In the genomic region with DNA sequence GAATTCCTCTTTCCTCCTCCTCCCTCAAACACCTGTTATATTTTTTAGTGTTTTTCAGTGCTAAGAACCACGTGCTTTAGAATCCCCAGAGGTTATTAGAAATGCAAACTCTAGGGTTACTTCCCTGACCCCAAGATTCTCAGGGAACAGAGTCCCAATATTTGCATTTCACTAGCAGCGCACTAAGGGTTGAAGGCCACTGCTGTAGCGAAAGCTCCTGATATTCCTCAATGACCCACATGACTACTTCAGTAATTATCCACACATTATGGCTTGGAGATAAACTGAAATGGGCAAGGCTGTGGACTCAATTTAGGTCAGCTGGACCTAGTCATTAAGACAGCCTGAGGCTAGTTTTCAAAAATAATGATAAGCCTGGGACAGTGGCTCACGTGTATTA, we compare ENCODE assay signal across 19 cellular contexts.
DNase-seq lines count a peak whose midpoint lies in the region; ATAC-seq, FAIRE-seq and TF ChIP-seq lines count a peak whose summit lies in the region.
"Had no signal": no experiment of that assay in that cellular context is flagged by ENCODE, and none has a peak within 500 bp of the region (broad histone marks: within the 10 kb centered on the region; RNA-seq: fewer than 3 reads in every experiment).

No MANE protein-coding gene starts in this region.

- TF ChIP-seq RAD21 in HepG2 (CRISPR knock-in tag; IDR thresholded peaks at IDR 0.05), result no peak

- H3K4me1 Mint-ChIP-seq in GM23338, result peaks cover 4% of the 10 kb centered on the region; the same call in 1 of the 3 replicates
- H3K4me1 Mint-ChIP-seq: H9 had no signal

- H3K4me1 ChIP-seq in GM23338 (ENCODE audit: insufficient read depth) (no peaks in the 10 kb centered on the region), HepG2 (ENCODE audit: insufficient read depth, low read length) (peaks cover 14% of the 10 kb centered on the region)
- H3K4me1 ChIP-seq: BE2C had no signal

- in situ Hi-C loops in HepG2 (cut with HindIII; ENCODE audit: extremely low pct_ligation_motif_present, low pct_unique_long_range_greater_than_20kb), result no loop called here

- no peaks in the 10 kb centered on the region for H3F3A ChIP-seq in GM23338 (replicated peaks; ENCODE audit: low read depth)

- DNase-seq in GM23338 (ENCODE audit: low spot score) (no peak), NCI-H146 treated with DMSO at 0.1 percent for 48 hours (lab: John Stamatoyannopoulos, UW; ENCODE audit: unreplicated experiment) (peak; percentile 54), HepG2 (ENCODE audit: low spot score) (peak; percentile 18), H54 (ENCODE audit: insufficient read length, low spot score) (no peak), pons (ENCODE audit: low spot score) (no peak), OCI-M2 (lab: John Stamatoyannopoulos, UW; ENCODE audit: unreplicated experiment) (no peak)
- DNase-seq: ACHN; BE2C; C1 segment of cervical spinal cord; CD4-positive, CD25-positive, alpha-beta regulatory T cell; CD8-positive, alpha-beta memory T cell; COR-L47; GOT3; H9 had no signal

- no peak overlapping the region for H3K9ac ChIP-seq in HepG2 (ENCODE audit: insufficient read depth, low read depth, low read length)

- no peaks in the 10 kb centered on the region for H3K9me3 Mint-ChIP-seq in GM23338
- H3K9me3 Mint-ChIP-seq: CD8-positive, alpha-beta memory T cell; H9 had no signal

- ATAC-seq in GM23338, result no peak
- peak; percentile 60 for ATAC-seq in HepG2

- no peaks in the 10 kb centered on the region for H3K9me2 ChIP-seq in GM23338 (ENCODE audit: insufficient read depth)

- peak overlapping the region; percentile 53; the same call in 1 of the 2 replicates for H3K27ac ChIP-seq in GM23338 (ENCODE audit: low read depth)
- H3K27ac ChIP-seq in HepG2 (ENCODE audit: extremely low read length, insufficient read depth, low read length), result no peak overlapping the region

- no peak overlapping the region for H3K4me3 Mint-ChIP-seq in GM23338
- H3K4me3 Mint-ChIP-seq: CD4-positive, CD25-positive, alpha-beta regulatory T cell; CD8-positive, alpha-beta memory T cell; H9 had no signal

- H2AFZ ChIP-seq in GM23338 (no peak overlapping the region), HepG2 (ENCODE audit: low read length) (no peak overlapping the region)

- H4K20me1 ChIP-seq in GM23338 (replicated peaks; ENCODE audit: insufficient read depth) (no peaks in the 10 kb centered on the region; the same call in 1 of the 2 replicates), HepG2 (ENCODE audit: insufficient read depth, low read length) (no peaks in the 10 kb centered on the region)

- CTCF ChIA-PET in HepG2 (lab: Yijun Ruan, JAX; ENCODE audit: low intra/inter-chr PET ratio, low total read pairs), result no interaction called here

- H3K79me2 ChIP-seq in GM23338 (replicated peaks; ENCODE audit: insufficient read depth) (no peaks in the 10 kb centered on the region), HepG2 (ENCODE audit: insufficient read depth, low read length) (no peaks in the 10 kb centered on the region)

- TF ChIP-seq EP300 in HepG2 (IDR thresholded peaks at IDR 0.05; ENCODE audit: low read depth in 2 of 2, low read length in 2 of 2) (no peak), HepG2 (CRISPR knock-in tag; IDR thresholded peaks at IDR 0.05; ENCODE audit: borderline replicate concordance) (no peak)

- BruUV-seq in HepG2 (replicated peaks; lab: Mats Ljungman, UMichigan), result no TSS peak

- H3K27me3 Mint-ChIP-seq in GM23338 (ENCODE audit: insufficient read depth, low read depth, poor library complexity), result peaks cover 7% of the 10 kb centered on the region

- no peak overlapping the region for H3K4me3 ChIP-seq in GM23338
- H3K4me3 ChIP-seq in HepG2 (replicated peaks in 1 of 3; ENCODE audit: insufficient read depth in 1 of 3, low read depth in 2 of 3, low read length in 3 of 3), result no peak overlapping the region

- H3K27ac Mint-ChIP-seq in GM23338, result no peak overlapping the region
- H3K27ac Mint-ChIP-seq: CD8-positive, alpha-beta memory T cell had no signal

- intact Hi-C loops in HepG2 (cut with micrococcal nuclease; ENCODE audit: unreplicated experiment), result no loop called here

- 72% methylated on average over 4 of the region's 4 CpGs for WGBS in HepG2 (ENCODE audit: low lambda C conversion rate)

- H3K36me3 ChIP-seq in GM23338 (ENCODE audit: insufficient read depth), result no peaks in the 10 kb centered on the region
- peaks cover 3 to 4% of the 10 kb centered on the region in 2 experiments; a peak in 4 of 5 replicates for H3K36me3 ChIP-seq in HepG2 (replicated peaks in 1 of 2; ENCODE audit: control insufficient read depth in 1 of 2, insufficient read depth in 2 of 2, low read length in 2 of 2)

- TF ChIP-seq CTCF in GM23338 (conservative IDR thresholded peaks at IDR 0.05; ENCODE audit: low read depth in 2 of 2) (no peak), HepG2 (CRISPR knock-in tag; IDR thresholded peaks at IDR 0.05) (no peak)

- H3K4me2 ChIP-seq in GM23338, result no peak overlapping the region
- no peak overlapping the region for H3K4me2 ChIP-seq in HepG2 (ENCODE audit: low read depth, low read length)

- no peaks in the 10 kb centered on the region for H3K9me3 ChIP-seq in HepG2 (ENCODE audit: low read length)
- H3K9me3 ChIP-seq: BE2C had no signal

- POLR2A ChIA-PET in HepG2 (lab: Yijun Ruan, JAX), result interaction anchor here (1.1 to 1.3 kb wide), 2 partner anchors 25 to 85 kb away, joined by 3 read pairs; no protein-coding TSS in a partner anchor

- no peak for TF ChIP-seq POLR2A in HepG2 (IDR thresholded peaks at IDR 0.05; ENCODE audit: insufficient read depth in 1 of 2, low read depth in 2 of 2, low read length in 2 of 2)
- TF ChIP-seq POLR2A in H54 (IDR thresholded peaks at IDR 0.05; ENCODE audit: low read depth, low read length), result no peak

- H3K27me3 ChIP-seq in GM23338 (ENCODE audit: insufficient read depth), result no peaks in the 10 kb centered on the region
- H3K27me3 ChIP-seq in HepG2 (ENCODE audit: control insufficient read depth in 1 of 2, insufficient read depth in 2 of 2, low read length in 2 of 2), result no peaks in the 10 kb centered on the region
- H3K27me3 ChIP-seq: BE2C had no signal

- no peaks in the 10 kb centered on the region; the same call in 2 of the 3 replicates for H3K36me3 Mint-ChIP-seq in GM23338 (ENCODE audit: low read depth)

- no peak for FAIRE-seq in HepG2 (lab: Jason Lieb, UNC)
- no peak for FAIRE-seq in H54 (lab: Jason Lieb, UNC)
- FAIRE-seq: A204.1, D721Med, G401.6, GM12891, GM19239 had no signal

TF ChIP-seq in GM23338, 12 proteins besides CTCF, POLR2A, EP300 and RAD21 (continues in another document):
- TF ChIP-seq JUNB (IDR thresholded peaks at IDR 0.05; ENCODE audit: unreplicated experiment), result no peak
- TF ChIP-seq ZNF114 (CRISPR knock-in tag; IDR thresholded peaks at IDR 0.05), result no peak
- TF ChIP-seq EZH2 (IDR thresholded peaks at IDR 0.05; ENCODE audit: low read depth, unreplicated experiment), result no peak
- TF ChIP-seq POLR2AphosphoS5 (IDR thresholded peaks at IDR 0.05; ENCODE audit: low read depth), result no peak
- no peak for TF ChIP-seq NANOG (IDR thresholded peaks at IDR 0.05; ENCODE audit: borderline replicate concordance)
- no peak for TF ChIP-seq EZH2phosphoT487 (IDR thresholded peaks at IDR 0.05; ENCODE audit: unreplicated experiment)

TF ChIP-seq in HepG2, 621 proteins besides CTCF, POLR2A, EP300 and RAD21 (continues in another document):
- TF ChIP-seq KDM5A (IDR thresholded peaks at IDR 0.05; ENCODE audit: borderline replicate concordance, low read length) (no peak), RFXAP (CRISPR knock-in tag; IDR thresholded peaks at IDR 0.05; ENCODE audit: borderline replicate concordance) (no peak), KDM5B (CRISPR knock-in tag; IDR thresholded peaks at IDR 0.05; ENCODE audit: borderline replicate concordance) (no peak), CAMTA2 (CRISPR knock-in tag; IDR thresholded peaks at IDR 0.05; ENCODE audit: borderline replicate concordance) (no peak), JUND (CRISPR knock-in tag; IDR thresholded peaks at IDR 0.05) (no peak), SMAD9 (CRISPR knock-in tag; IDR thresholded peaks at IDR 0.05) (no peak), ZNF83 (CRISPR knock-in tag; IDR thresholded peaks at IDR 0.05; ENCODE audit: borderline replicate concordance) (no peak)
- TF ChIP-seq, protein P1, sequence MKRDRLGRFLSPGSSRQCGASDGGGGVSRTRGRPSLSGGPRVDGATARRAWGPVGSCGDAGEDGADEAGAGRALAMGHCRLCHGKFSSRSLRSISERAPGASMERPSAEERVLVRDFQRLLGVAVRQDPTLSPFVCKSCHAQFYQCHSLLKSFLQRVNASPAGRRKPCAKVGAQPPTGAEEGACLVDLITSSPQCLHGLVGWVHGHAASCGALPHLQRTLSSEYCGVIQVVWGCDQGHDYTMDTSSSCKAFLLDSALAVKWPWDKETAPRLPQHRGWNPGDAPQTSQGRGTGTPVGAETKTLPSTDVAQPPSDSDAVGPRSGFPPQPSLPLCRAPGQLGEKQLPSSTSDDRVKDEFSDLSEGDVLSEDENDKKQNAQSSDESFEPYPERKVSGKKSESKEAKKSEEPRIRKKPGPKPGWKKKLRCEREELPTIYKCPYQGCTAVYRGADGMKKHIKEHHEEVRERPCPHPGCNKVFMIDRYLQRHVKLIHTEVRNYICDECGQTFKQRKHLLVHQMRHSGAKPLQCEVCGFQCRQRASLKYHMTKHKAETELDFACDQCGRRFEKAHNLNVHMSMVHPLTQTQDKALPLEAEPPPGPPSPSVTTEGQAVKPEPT (CRISPR knock-in tag; IDR thresholded peaks at IDR 0.05; ENCODE audit: low read depth), result no peak
- TF ChIP-seq, protein P2, sequence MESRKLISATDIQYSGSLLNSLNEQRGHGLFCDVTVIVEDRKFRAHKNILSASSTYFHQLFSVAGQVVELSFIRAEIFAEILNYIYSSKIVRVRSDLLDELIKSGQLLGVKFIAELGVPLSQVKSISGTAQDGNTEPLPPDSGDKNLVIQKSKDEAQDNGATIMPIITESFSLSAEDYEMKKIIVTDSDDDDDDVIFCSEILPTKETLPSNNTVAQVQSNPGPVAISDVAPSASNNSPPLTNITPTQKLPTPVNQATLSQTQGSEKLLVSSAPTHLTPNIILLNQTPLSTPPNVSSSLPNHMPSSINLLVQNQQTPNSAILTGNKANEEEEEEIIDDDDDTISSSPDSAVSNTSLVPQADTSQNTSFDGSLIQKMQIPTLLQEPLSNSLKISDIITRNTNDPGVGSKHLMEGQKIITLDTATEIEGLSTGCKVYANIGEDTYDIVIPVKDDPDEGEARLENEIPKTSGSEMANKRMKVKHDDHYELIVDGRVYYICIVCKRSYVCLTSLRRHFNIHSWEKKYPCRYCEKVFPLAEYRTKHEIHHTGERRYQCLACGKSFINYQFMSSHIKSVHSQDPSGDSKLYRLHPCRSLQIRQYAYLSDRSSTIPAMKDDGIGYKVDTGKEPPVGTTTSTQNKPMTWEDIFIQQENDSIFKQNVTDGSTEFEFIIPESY (CRISPR knock-in tag; IDR thresholded peaks at IDR 0.05), result peak; percentile 91

Comparison
In these comparisons a context has a peak if more than half of its experiments do, and no peak if none do; other contexts are left out.
1. DNase-seq: peak in NCI-H146 treated with DMSO at 0.1 percent for 48 hours (single experiment) and HepG2 (single experiment); none in GM23338 (single experiment), H54 (single experiment), pons (single experiment) and OCI-M2 (single experiment).